Comparison of ENCODE assay signal across 1 cellular context in genomic region chr15:28907338-28907961, GRCh38.
TF ChIP-seq lines count a peak whose summit lies in the region.

No MANE protein-coding gene starts in this region.

TF ChIP-seq in K562, 482 proteins besides CTCF, POLR2A, EP300 and RAD21:
- TF ChIP-seq NFE2 (IDR thresholded peaks at IDR 0.05; ENCODE audit: low read depth) (no peak), ARNT (IDR thresholded peaks at IDR 0.05) (no peak), BCLAF1 (IDR thresholded peaks at IDR 0.05; ENCODE audit: borderline replicate concordance in 1 of 2, control insufficient read depth in 1 of 2, low read depth in 2 of 2, low read length in 1 of 2) (no peak), ZNF444 (CRISPR knock-in tag; IDR thresholded peaks at IDR 0.05) (no peak), SMARCB1 (IDR thresholded peaks at IDR 0.05; ENCODE audit: insufficient read length, low read depth) (no peak), CCAR2 (IDR thresholded peaks at IDR 0.05; ENCODE audit: low read depth, low read length) (no peak), MAFK (IDR thresholded peaks at IDR 0.05; ENCODE audit: low read length) (no peak), TFAP4 (CRISPR knock-in tag; IDR thresholded peaks at IDR 0.05; ENCODE audit: borderline replicate concordance) (no peak), ARID1B (IDR thresholded peaks at IDR 0.05) (no peak), ZNF165 (CRISPR knock-in tag; IDR thresholded peaks at IDR 0.05; ENCODE audit: borderline replicate concordance) (no peak), CREBBP (IDR thresholded peaks at IDR 0.05; ENCODE audit: low read depth, low read length) (no peak), RBFOX2 (IDR thresholded peaks at IDR 0.05; ENCODE audit: low read depth, low read length) (no peak), YY1 (IDR thresholded peaks at IDR 0.05; ENCODE audit: borderline replicate concordance in 1 of 3, control insufficient read depth in 1 of 3, extremely low read depth in 1 of 3, insufficient read depth in 3 of 3, insufficient read length in 1 of 3, insufficient replicate concordance in 2 of 3, low read depth in 1 of 3, low read length in 2 of 3) (no peak), FOXK2 (conservative IDR thresholded peaks at IDR 0.05 in 1 of 2, IDR thresholded peaks at IDR 0.05 in 1 of 2; ENCODE audit: low read depth in 2 of 2) (no peak)
- TF ChIP-seq, protein P1, sequence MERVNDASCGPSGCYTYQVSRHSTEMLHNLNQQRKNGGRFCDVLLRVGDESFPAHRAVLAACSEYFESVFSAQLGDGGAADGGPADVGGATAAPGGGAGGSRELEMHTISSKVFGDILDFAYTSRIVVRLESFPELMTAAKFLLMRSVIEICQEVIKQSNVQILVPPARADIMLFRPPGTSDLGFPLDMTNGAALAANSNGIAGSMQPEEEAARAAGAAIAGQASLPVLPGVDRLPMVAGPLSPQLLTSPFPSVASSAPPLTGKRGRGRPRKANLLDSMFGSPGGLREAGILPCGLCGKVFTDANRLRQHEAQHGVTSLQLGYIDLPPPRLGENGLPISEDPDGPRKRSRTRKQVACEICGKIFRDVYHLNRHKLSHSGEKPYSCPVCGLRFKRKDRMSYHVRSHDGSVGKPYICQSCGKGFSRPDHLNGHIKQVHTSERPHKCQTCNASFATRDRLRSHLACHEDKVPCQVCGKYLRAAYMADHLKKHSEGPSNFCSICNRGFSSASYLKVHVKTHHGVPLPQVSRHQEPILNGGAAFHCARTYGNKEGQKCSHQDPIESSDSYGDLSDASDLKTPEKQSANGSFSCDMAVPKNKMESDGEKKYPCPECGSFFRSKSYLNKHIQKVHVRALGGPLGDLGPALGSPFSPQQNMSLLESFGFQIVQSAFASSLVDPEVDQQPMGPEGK (CRISPR knock-in tag; IDR thresholded peaks at IDR 0.05; ENCODE audit: borderline replicate concordance) = no peak
